2 cellular contexts compared by ENCODE assay signal in genomic region chrX:150954951-150955350, GRCh38.
TF ChIP-seq lines count a peak whose summit lies in the region.

No MANE protein-coding gene starts in this region.

TF ChIP-seq in HepG2, 621 proteins besides CTCF, POLR2A, EP300 and RAD21:
- TF ChIP-seq FOXA1 (IDR thresholded peaks at IDR 0.05) (no peak), FOXA1 (CRISPR knock-in tag; IDR thresholded peaks at IDR 0.05) (no peak), THYN1 (CRISPR knock-in tag; IDR thresholded peaks at IDR 0.05; ENCODE audit: borderline replicate concordance, low read depth) (no peak), ZBTB42 (CRISPR knock-in tag; IDR thresholded peaks at IDR 0.05) (no peak), MAFF (IDR thresholded peaks at IDR 0.05; ENCODE audit: low read depth, low read length) (peak; percentile 98), MAFK (conservative IDR thresholded peaks at IDR 0.05 in 1 of 2, IDR thresholded peaks at IDR 0.05 in 1 of 2; ENCODE audit: low read length in 2 of 2) (peak; percentile 94 to 98)

TF ChIP-seq in H1, 55 proteins besides CTCF, POLR2A, EP300 and RAD21:
- TF ChIP-seq HDAC6 (IDR thresholded peaks at IDR 0.05; ENCODE audit: low read depth, low read length): no peak
- no peak for TF ChIP-seq ASH2L (IDR thresholded peaks at IDR 0.05; ENCODE audit: low read length)
- no peak for TF ChIP-seq JUND (IDR thresholded peaks at IDR 0.05; ENCODE audit: low read length)
- TF ChIP-seq CREB1 (IDR thresholded peaks at IDR 0.05): no peak
- TF ChIP-seq MAFK (IDR thresholded peaks at IDR 0.05; ENCODE audit: low read depth, low read length): peak; percentile 97
